In genomic region chr4:137853424-137853823, GRCh38 we compare ENCODE assay signal across 29 cellular contexts.
"Had no signal": no experiment of that assay in that cellular context is flagged by ENCODE, and none has a peak within 500 bp of the region (broad histone marks: within the 10 kb centered on the region; RNA-seq: fewer than 3 reads in every experiment).

No MANE protein-coding gene starts in this region.

- H3K27me3 ChIP-seq: heart right ventricle, pancreas, stomach, tibial artery, uterus had no signal

- H3K4me3 ChIP-seq: heart right ventricle, lower lobe of right lung, pancreas, prostate gland, skin epidermis, stomach, thoracic aorta, tibial artery, uterus had no signal

- ATAC-seq: heart right ventricle; left cardiac atrium; left lobe of liver; left ventricle myocardium superior; lower lobe of right lung; natural killer cell; pancreas; right cardiac atrium; sciatic nerve; stimulated activated naive B cell treated with anti-CD40 and anti-IgM and Interleukin-4, amounts not matched to agents 10 μg/mL and 1 μg/mL and 100 μg/mL, for 72 hours; stimulated activated naive CD8-positive, alpha-beta T cell treated with anti-CD3 and anti-CD28 coated beads, Interleukin-15, Interleukin-2, amounts not matched to agents 100 U/mL and 50 U/mL, for 24 hours had no signal

- H3K4me1 ChIP-seq: heart right ventricle, lower lobe of right lung, pancreas, prostate gland, stomach, tibial artery, uterus had no signal

- H3K36me3 ChIP-seq: heart right ventricle, lower lobe of right lung, pancreas, prostate gland, stomach, thoracic aorta, tibial artery, uterus had no signal

- H3K9me3 ChIP-seq: pancreas, prostate gland, tibial artery, uterus had no signal

- FAIRE-seq: islet of Langerhans, pancreas had no signal

- DNase-seq: heart right ventricle; hippocampal formation; immature natural killer cell; left cardiac atrium; left ventricle myocardium superior; lower lobe of right lung; mammary epithelial cell; mesendoderm; naive B cell; natural killer cell; nucleus accumbens; retina; stimulated activated CD4-positive, alpha-beta T cell treated with anti-CD3 and anti-CD28 coated beads, Interleukin-12 subunit alpha, Interleukin-12 subunit beta, amount 100 ng/mL, for 4 hours; stimulated activated CD4-positive, alpha-beta T cell treated with anti-CD3 and anti-CD28 coated beads, Interleukin-15, amount 100 ng/mL, for 24 hours; stimulated activated CD4-positive, alpha-beta T cell treated with anti-CD3 and anti-CD28 coated beads, Interleukin-2, amount 100 ng/mL, for 24 hours; stimulated activated CD4-positive, alpha-beta T cell treated with anti-CD3 and anti-CD28 coated beads, Interleukin-4, amount 100 ng/mL, for 1 hour; stimulated activated naive B cell treated with anti-CD40 and anti-IgM and Interleukin-4, amounts not matched to agents 10 μg/mL and 1 μg/mL and 100 μg/mL, for 72 hours; stimulated activated naive CD8-positive, alpha-beta T cell treated with anti-CD3 and anti-CD28 coated beads, Interleukin-15, Interleukin-2, amounts not matched to agents 100 U/mL and 50 U/mL, for 24 hours; stomach; tibial artery; uterus had no signal

- H3K27ac ChIP-seq: heart right ventricle, lower lobe of right lung, pancreas, prostate gland, skin epidermis, stomach, thoracic aorta, tibial artery, uterus had no signal
